In the genomic region with DNA sequence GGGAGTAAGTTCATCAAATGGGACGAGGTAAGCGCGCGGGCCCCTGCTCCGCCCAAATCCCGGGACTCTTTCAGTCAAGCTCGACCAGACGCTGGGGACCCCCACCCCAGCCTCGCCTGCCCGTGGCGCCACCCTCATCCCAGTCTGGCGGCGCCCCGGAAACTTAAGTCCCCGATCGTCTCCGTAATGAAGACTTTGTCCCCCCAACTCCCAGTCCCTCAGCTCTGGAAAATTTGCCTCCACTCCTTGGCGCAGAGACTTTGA, we compare ENCODE assay signal across 8 cellular contexts. TPM values are rescaled to one million over a fixed set of nuclear protein-coding genes. Genes with fewer than 3 reads are reported as not detected.
DNase-seq lines count a peak whose midpoint lies in the region; ATAC-seq, FAIRE-seq and TF ChIP-seq lines count a peak whose summit lies in the region.

No MANE protein-coding gene starts in this region.

- no peak for TF ChIP-seq EP300 in A549 (IDR thresholded peaks at IDR 0.05)

- peak; percentile 4 to 5 for ATAC-seq in A549
- peak; percentile 8 for ATAC-seq in HG02870 (IDR thresholded peaks at IDR 0.05; ENCODE audit: unreplicated experiment)
- ATAC-seq in HG02938 (IDR thresholded peaks at IDR 0.05; ENCODE audit: unreplicated experiment) = no peak
- no peak for ATAC-seq in GM19324 (IDR thresholded peaks at IDR 0.05; ENCODE audit: low FRiP score, unreplicated experiment)

- peak overlapping the region; percentile 98 for H3K4me2 ChIP-seq in A549

- POLR2A ChIA-PET in A549 (lab: Yijun Ruan, JAX) = interaction anchor here (1.2 to 1.5 kb wide), 2 partner anchors 10 to 12 kb away, joined by 3 to 5 read pairs; partner anchors contain the start of gene FKBP2

- no peak for TF ChIP-seq CTCF in A549 (IDR thresholded peaks at IDR 0.05)
- TF ChIP-seq CTCF in breast epithelium (IDR thresholded peaks at IDR 0.05) = no peak

- peak overlapping the region; percentile 84 for H3K4me3 ChIP-seq in A549
- H3K4me3 ChIP-seq in breast epithelium = peak overlapping the region; percentile 73 to 84 (median 75)
- peak overlapping the region; percentile 65 for H3K4me3 ChIP-seq in mucosa of stomach (ENCODE audit: low read length)

- no peak for DNase-seq in A549 (ENCODE audit: low read depth in 1 of 2, low spot score in 1 of 2)
- no peak for DNase-seq in breast epithelium (ENCODE audit: low spot score in 2 of 2)
- DNase-seq in central memory CD4-positive, alpha-beta T cell = no peak
- no peak for DNase-seq in NCI-H2029 treated with DMSO at 0.1 percent for 48 hours (lab: John Stamatoyannopoulos, UW)

- H3K4me1 ChIP-seq in A549 = peaks cover 31% of the 10 kb centered on the region
- H3K4me1 ChIP-seq in breast epithelium = peaks cover 9 to 14% of the 10 kb centered on the region in 2 donors
- H3K4me1 ChIP-seq in mucosa of stomach (ENCODE audit: control insufficient read depth, insufficient read depth, low read length) = peaks cover 34% of the 10 kb centered on the region

- H3K27me3 ChIP-seq in breast epithelium (no peaks in the 10 kb centered on the region), mucosa of stomach (ENCODE audit: control insufficient read depth, insufficient read depth, low read length) (peaks cover 5% of the 10 kb centered on the region)

- peak overlapping the region; percentile 92 to 94 for H3K27ac ChIP-seq in A549
- peak overlapping the region; percentile 57 to 70 for H3K27ac ChIP-seq in breast epithelium

- intact Hi-C loops in breast epithelium (cut with DNase I; ENCODE audit: low total_unique reads) = no loop called here

- TF ChIP-seq POLR2A in A549 (IDR thresholded peaks at IDR 0.05; ENCODE audit: low read length) = no peak
- TF ChIP-seq POLR2A in breast epithelium (IDR thresholded peaks at IDR 0.05) = no peak

- CTCF ChIA-PET in A549 (lab: Yijun Ruan, JAX) = interaction anchor here (0.9 to 12.2 kb wide), 21 partner anchors 9 to 402 kb away, joined by 3 to 220 read pairs (median 5); partner anchors contain the start of genes BAD, CATSPERZ, ESRRA and FERMT3

- TF ChIP-seq RAD21 in A549 (conservative IDR thresholded peaks at IDR 0.05 in 1 of 2, IDR thresholded peaks at IDR 0.05 in 1 of 2) = no peak

- no peak for FAIRE-seq in A549 (lab: Jason Lieb, UNC)

- no peaks in the 10 kb centered on the region for H3K9me3 ChIP-seq in A549
- H3K9me3 ChIP-seq in breast epithelium = no peaks in the 10 kb centered on the region
- no peaks in the 10 kb centered on the region for H3K9me3 ChIP-seq in mucosa of stomach (ENCODE audit: control insufficient read depth, low read length)

- H3K36me3 ChIP-seq in breast epithelium (no peaks in the 10 kb centered on the region), mucosa of stomach (ENCODE audit: control insufficient read depth, insufficient read depth, low read length) (peaks cover 16% of the 10 kb centered on the region)

- peak overlapping the region; percentile 72 for H3K9ac ChIP-seq in mucosa of stomach (ENCODE audit: low read length)

- WGBS in A549 (ENCODE audit: missing lambda C conversion rate) = 1% methylated on average over 17 of the region's 18 CpGs

TF ChIP-seq in A549, 52 proteins besides CTCF, POLR2A, EP300 and RAD21:
- TF ChIP-seq ZFP36 (IDR thresholded peaks at IDR 0.05; ENCODE audit: borderline replicate concordance, partially characterized antibody) = no peak

RNA-seq across cellular contexts. Expression of gene PLCB3, which starts 0.3 kb away (rescaled TPM):
- 8.8 and 9.9 TPM in 2 replicates for polyA plus RNA-seq in A549 (2011; rRNA removed)
- polyA plus RNA-seq in A549 (2012; cell fraction: cytosol; rRNA removed) = 22.3 and 28.0 TPM in 2 replicates
- 55.6 and 59.6 TPM in 2 replicates for polyA plus RNA-seq in A549 (2012; cell fraction: nucleus; rRNA removed)
- 19.2 to 21.3 TPM (median 21.2 TPM) in 3 replicates for polyA plus RNA-seq in A549 (2017; fragmentation: RNase III; extraction: RNeasy Plus Mini Kit Qiagen cat#74134 plus additional on column Dnase treatment)
- 17.1 and 22.3 TPM in 2 replicates for polyA minus RNA-seq in A549 (2011; rRNA and poly(A)+ RNA removed)
- total RNA-seq in breast epithelium = 10 to 100 TPM; 15.5 to 20.5 (median 19.0) TPM

RNA-seq across cellular contexts. Expression of gene PPP1R14B, which starts 4.9 kb away (rescaled TPM):
- polyA plus RNA-seq in A549 (2011; rRNA removed) = 129 and 154 TPM in 2 replicates
- 385 and 411 TPM in 2 replicates for polyA plus RNA-seq in A549 (2012; cell fraction: cytosol; rRNA removed)
- 243 and 262 TPM in 2 replicates for polyA plus RNA-seq in A549 (2012; cell fraction: nucleus; rRNA removed)
- polyA plus RNA-seq in A549 (2017; fragmentation: RNase III; extraction: RNeasy Plus Mini Kit Qiagen cat#74134 plus additional on column Dnase treatment) = 152 to 155 TPM (median 152 TPM) in 3 replicates
- 77.8 and 94.5 TPM in 2 replicates for polyA minus RNA-seq in A549 (2011; rRNA and poly(A)+ RNA removed)
- 100 to 1,000 TPM in 1 of 3 donors, 10 to 100 TPM in 2; 63.0 to 101 (median 64.7) TPM for total RNA-seq in breast epithelium

RNA-seq across cellular contexts. Expression of gene FKBP2, which starts 10.8 kb away (rescaled TPM):
- 40.5 and 41.4 TPM in 2 replicates for polyA plus RNA-seq in A549 (2011; rRNA removed)
- 114 and 125 TPM in 2 replicates for polyA plus RNA-seq in A549 (2012; cell fraction: cytosol; rRNA removed)
- polyA plus RNA-seq in A549 (2012; cell fraction: nucleus; rRNA removed) = 54.1 and 55.7 TPM in 2 replicates
- 131 to 142 TPM (median 136 TPM) in 3 replicates for polyA plus RNA-seq in A549 (2017; fragmentation: RNase III; extraction: RNeasy Plus Mini Kit Qiagen cat#74134 plus additional on column Dnase treatment)
- 27.7 and 31.9 TPM in 2 replicates for polyA minus RNA-seq in A549 (2011; rRNA and poly(A)+ RNA removed)
- 10 to 100 TPM; 51.4 to 77.3 (median 54.6) TPM for total RNA-seq in breast epithelium

RNA-seq across cellular contexts. Expression of gene VEGFB, which starts 17.3 kb away (rescaled TPM):
- polyA plus RNA-seq in A549 (2011; rRNA removed) = 6.8 and 10.9 TPM in 2 replicates
- 21.9 and 26.1 TPM in 2 replicates for polyA plus RNA-seq in A549 (2012; cell fraction: cytosol; rRNA removed)
- polyA plus RNA-seq in A549 (2012; cell fraction: nucleus; rRNA removed) = 10.8 and 17.3 TPM in 2 replicates
- polyA plus RNA-seq in A549 (2017; fragmentation: RNase III; extraction: RNeasy Plus Mini Kit Qiagen cat#74134 plus additional on column Dnase treatment) = 24.6 to 26.7 TPM (median 26.5 TPM) in 3 replicates
- 7.2 and 9.9 TPM in 2 replicates for polyA minus RNA-seq in A549 (2011; rRNA and poly(A)+ RNA removed)
- 100 to 1,000 TPM in 1 of 3 donors, 10 to 100 TPM in 2; 45.1 to 223 (median 53.4) TPM for total RNA-seq in breast epithelium

RNA-seq across cellular contexts. Expression of gene DNAJC4, which starts 21.3 kb away (rescaled TPM):
- polyA plus RNA-seq in A549 (2011; rRNA removed) = 8.9 and 9.8 TPM in 2 replicates
- polyA plus RNA-seq in A549 (2012; cell fraction: cytosol; rRNA removed) = 10.6 and 16.8 TPM in 2 replicates
- polyA plus RNA-seq in A549 (2012; cell fraction: nucleus; rRNA removed) = 21.2 and 25.0 TPM in 2 replicates
- 12.6 to 16.6 TPM (median 16.2 TPM) in 3 replicates for polyA plus RNA-seq in A549 (2017; fragmentation: RNase III; extraction: RNeasy Plus Mini Kit Qiagen cat#74134 plus additional on column Dnase treatment)
- polyA minus RNA-seq in A549 (2011; rRNA and poly(A)+ RNA removed) = 6.9 and 10.5 TPM in 2 replicates
- total RNA-seq in breast epithelium = 10 to 100 TPM; 23.6 to 33.5 (median 32.6) TPM

Comparison
In these comparisons a context has a peak if more than half of its experiments do, and no peak if none do; other contexts are left out.
1. ATAC-seq: peak in A549 (2 of 2) and HG02870 (single experiment); none in HG02938 (single experiment) and GM19324 (single experiment).
2. Peak in every context shown above with its lines, with median percentiles within 50 percentile points of each other: H3K4me3 ChIP-seq.